In the genomic region with DNA sequence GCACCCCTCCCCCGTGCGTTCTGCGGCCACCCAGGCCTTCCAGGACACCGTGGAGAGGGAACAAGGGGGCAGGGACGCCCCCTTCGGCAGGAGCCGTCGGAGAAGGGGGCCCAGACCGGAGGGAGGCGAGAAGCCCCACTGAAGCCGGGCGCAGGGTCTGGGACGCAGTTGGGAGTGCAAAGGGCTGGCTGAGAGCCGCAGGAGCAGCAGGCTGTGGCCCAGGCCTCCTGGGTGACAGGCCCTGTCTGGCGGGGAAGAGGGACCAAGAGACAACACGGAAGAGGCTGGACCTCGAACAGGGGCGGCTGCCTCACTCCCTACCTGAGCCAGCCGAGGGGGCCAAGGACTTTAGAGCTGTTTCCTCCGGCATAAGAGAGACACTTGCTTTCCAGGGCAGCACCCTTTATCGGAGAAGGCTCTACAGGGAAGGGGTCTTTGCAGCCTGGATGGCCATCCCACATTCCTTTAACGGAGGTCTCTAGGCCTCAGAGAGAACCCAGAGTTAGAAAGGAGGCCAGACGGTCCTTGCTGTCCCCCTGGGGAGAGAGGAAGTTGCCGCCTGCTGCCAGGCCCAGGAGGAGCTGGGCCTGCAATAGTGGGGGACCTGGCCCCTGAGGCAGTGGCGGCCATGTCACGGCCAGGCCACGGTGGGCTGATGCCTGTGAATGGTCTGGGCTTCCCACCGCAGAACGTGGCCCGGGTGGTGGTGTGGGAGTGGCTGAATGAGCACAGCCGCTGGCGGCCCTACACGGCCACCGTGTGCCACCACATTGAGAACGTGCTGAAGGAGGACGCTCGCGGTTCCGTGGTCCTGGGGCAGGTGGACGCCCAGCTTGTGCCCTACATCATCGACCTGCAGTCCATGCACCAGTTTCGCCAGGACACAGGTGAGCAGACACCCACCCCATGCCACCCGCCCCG, we compare ENCODE assay signal across 9 cellular contexts. TPM values are rescaled to one million over a fixed set of nuclear protein-coding genes. Genes with fewer than 3 reads are reported as not detected.
DNase-seq lines count a peak whose midpoint lies in the region; ATAC-seq and TF ChIP-seq lines count a peak whose summit lies in the region.
"Had no signal": no experiment of that assay in that cellular context is flagged by ENCODE, and none has a peak within 500 bp of the region (broad histone marks: within the 10 kb centered on the region; RNA-seq: fewer than 3 reads in every experiment).

No MANE protein-coding gene starts in this region.

- H3K4me1 Mint-ChIP-seq in nephron = no peaks in the 10 kb centered on the region

- peak overlapping the region; percentile 55 to 71 (median 55) for H3K4me3 Mint-ChIP-seq in nephron

- H3K27me3 Mint-ChIP-seq in nephron (ENCODE audit: low read depth) = peaks cover 44% of the 10 kb centered on the region

- H3K9ac ChIP-seq in BLaER1 (peak overlapping the region; percentile 88), HUES64 (ENCODE audit: low read depth, low read length) (no peak overlapping the region)

- H3K36me3 ChIP-seq in BLaER1 = no peaks in the 10 kb centered on the region; the same call in 1 of the 2 replicates
- H3K36me3 ChIP-seq in HUES64 (ENCODE audit: insufficient read depth, low read length) = no peaks in the 10 kb centered on the region
- no peaks in the 10 kb centered on the region for H3K36me3 ChIP-seq in ectodermal cell (ENCODE audit: control insufficient read depth, insufficient read depth, low read length)

- no peak overlapping the region for H3K27ac Mint-ChIP-seq in nephron

- TF ChIP-seq CTCF in nephron (IDR thresholded peaks at IDR 0.05; ENCODE audit: unreplicated experiment in 3 of 3) (no peak), omental fat pad (IDR thresholded peaks at IDR 0.05) (no peak)

- peak overlapping the region; percentile 94 for H3K4me2 ChIP-seq in BLaER1

- no peaks in the 10 kb centered on the region for H3K36me3 Mint-ChIP-seq in nephron (ENCODE audit: low read depth)

- peaks cover 3% of the 10 kb centered on the region for H3K9me3 Mint-ChIP-seq in nephron

- ATAC-seq in HG03175 (IDR thresholded peaks at IDR 0.05; ENCODE audit: unreplicated experiment) = no peak
- no peak for ATAC-seq in omental fat pad (ENCODE audit: low FRiP score)

- 63% methylated on average over 44 of the region's 44 CpGs for WGBS in HUES64
- WGBS in ectodermal cell, 2 experiments = 67% methylated on average over 44 of the region's 44 CpGs

- DNase-seq in omental fat pad (ENCODE audit: low spot score) = no peak
- no peak for DNase-seq in NCI-H345 (lab: John Stamatoyannopoulos, UW)
- no peak for DNase-seq in glomerular visceral epithelial cell (ENCODE audit: extremely low spot score)
- DNase-seq: Caco-2 had no signal

- H3K4me1 ChIP-seq in BLaER1 (peaks cover 89% of the 10 kb centered on the region), HUES64 (ENCODE audit: insufficient read depth, low read length) (no peaks in the 10 kb centered on the region), ectodermal cell (ENCODE audit: control insufficient read depth, insufficient read depth, low read length) (peaks cover 4% of the 10 kb centered on the region)
- H3K4me1 ChIP-seq: Caco-2 had no signal

- peak overlapping the region; percentile 89 for H3K27ac ChIP-seq in BLaER1
- H3K27ac ChIP-seq in HUES64 (ENCODE audit: low read depth, low read length) = no peak overlapping the region; the same call in 1 of the 2 replicates
- no peak overlapping the region for H3K27ac ChIP-seq in ectodermal cell (ENCODE audit: insufficient read depth, low read depth, low read length, poor library complexity, severe bottlenecking)

- H3K9me3 ChIP-seq in BLaER1 (no peaks in the 10 kb centered on the region), HUES64 (ENCODE audit: insufficient read depth, low read depth, low read length) (no peaks in the 10 kb centered on the region), ectodermal cell (ENCODE audit: control insufficient read depth, low read length) (no peaks in the 10 kb centered on the region)
- H3K9me3 ChIP-seq: Caco-2 had no signal

- peaks cover 45% of the 10 kb centered on the region for H4K20me1 ChIP-seq in BLaER1

- H3K4me3 ChIP-seq in BLaER1 = peak overlapping the region; percentile 91
- H3K4me3 ChIP-seq in HUES64 (ENCODE audit: low read length) = peak overlapping the region; percentile 25; the same call in 1 of the 2 replicates
- peak overlapping the region; percentile 53 for H3K4me3 ChIP-seq in ectodermal cell (ENCODE audit: insufficient read depth, low read depth, low read length)

- peaks cover 26% of the 10 kb centered on the region; the same call in 1 of the 2 replicates for H3K27me3 ChIP-seq in BLaER1
- peaks cover 42% of the 10 kb centered on the region for H3K27me3 ChIP-seq in HUES64 (ENCODE audit: insufficient read depth, low read length)
- peaks cover 40% of the 10 kb centered on the region for H3K27me3 ChIP-seq in ectodermal cell (ENCODE audit: control insufficient read depth, insufficient read depth, low read length, poor library complexity, severe bottlenecking)

RNA-seq across cellular contexts. Expression of gene DTX1, which starts 1.3 kb away (rescaled TPM):
- polyA plus RNA-seq in HUES64 (2013, experiment 1 of 2) = 4.2 TPM
- 7.2 TPM for polyA plus RNA-seq in HUES64 (2013, experiment 2 of 2)
- 6.6 TPM for polyA plus RNA-seq in ectodermal cell (2013, experiment 1 of 4)
- polyA plus RNA-seq in ectodermal cell (2013, experiment 2 of 4) = 9.0 TPM
- 9.2 TPM for polyA plus RNA-seq in ectodermal cell (2013, experiment 3 of 4)
- polyA plus RNA-seq in ectodermal cell (2013, experiment 4 of 4) = 7.0 TPM
- 10 to 100 TPM; 30.1 to 80.9 (median 35.5) TPM for total RNA-seq in omental fat pad
- total RNA-seq: Caco-2 had no signal

Comparison
In these comparisons a context has a peak if more than half of its experiments do, and no peak if none do; other contexts are left out.
1. H3K4me3 ChIP-seq: peak in every context shown above with its lines; median percentile 91 in BLaER1; 53 in ectodermal cell; 25 in HUES64.